18 cellular contexts compared by ENCODE assay signal in genomic region chr1:57279909-57280666, GRCh38.
A peak's percentile ranks its signal among the peaks of the same experiment; 100 is the strongest.
DNase-seq lines count a peak whose midpoint lies in the region; ATAC-seq and TF ChIP-seq lines count a peak whose summit lies in the region.
"Had no signal": no experiment of that assay in that cellular context is flagged by ENCODE, and none has a peak within 500 bp of the region (broad histone marks: within the 10 kb centered on the region; RNA-seq: fewer than 3 reads in every experiment).

No MANE protein-coding gene starts in this region.

- no peak overlapping the region for H3K27ac Mint-ChIP-seq in GM23338
- H3K27ac Mint-ChIP-seq: activated naive CD4-positive, alpha-beta T cell treated with anti-CD3 and anti-CD28 coated beads, Interleukin-2, amount 10 ng/mL, durations not matched to agents 7 days and 5 days; immature natural killer cell; T-helper 17 cell had no signal

- intact Hi-C loops in esophagus squamous epithelium (cut with DNase I), result no loop called here

- H3K4me3 Mint-ChIP-seq in GM23338, result no peak overlapping the region
- H3K4me3 Mint-ChIP-seq in activated T-cell treated with anti-CD3 and anti-CD28 coated beads, Interleukin-2, amount 50 U/mL, for 4 hours, result no peak overlapping the region
- H3K4me3 Mint-ChIP-seq: activated naive CD4-positive, alpha-beta T cell treated with anti-CD3 and anti-CD28 coated beads, Interleukin-2, amount 10 ng/mL, durations not matched to agents 7 days and 5 days; immature natural killer cell; T-helper 17 cell had no signal

- H3K4me1 ChIP-seq in GM23338 (ENCODE audit: insufficient read depth), result no peaks in the 10 kb centered on the region
- peaks cover 0 to 41% (median 10%) of the 10 kb centered on the region in 3 donors for H3K4me1 ChIP-seq in esophagus squamous epithelium
- H3K4me1 ChIP-seq: transverse colon had no signal

- TF ChIP-seq CTCF in GM23338 (conservative IDR thresholded peaks at IDR 0.05; ENCODE audit: low read depth in 2 of 2), result no peak
- no peak for TF ChIP-seq CTCF in esophagus squamous epithelium (IDR thresholded peaks at IDR 0.05)
- no peak for TF ChIP-seq CTCF in omental fat pad (IDR thresholded peaks at IDR 0.05)

- ATAC-seq in GM23338 (no peak), omental fat pad (ENCODE audit: low FRiP score) (peak; percentile 71)
- ATAC-seq in activated T-cell treated with anti-CD3 and anti-CD28 coated beads, Interleukin-2, amount 50 U/mL, for 4 hours, result no peak
- ATAC-seq: T-helper 17 cell had no signal

- H3K9me3 ChIP-seq in esophagus squamous epithelium, result no peaks in the 10 kb centered on the region
- H3K9me3 ChIP-seq: transverse colon had no signal

- no peaks in the 10 kb centered on the region for H3F3A ChIP-seq in GM23338 (replicated peaks; ENCODE audit: low read depth)

- no peaks in the 10 kb centered on the region for H3K9me2 ChIP-seq in GM23338 (ENCODE audit: insufficient read depth)

- peaks cover 2% of the 10 kb centered on the region for H3K27me3 Mint-ChIP-seq in GM23338 (ENCODE audit: insufficient read depth, low read depth, poor library complexity)
- no peaks in the 10 kb centered on the region for H3K27me3 Mint-ChIP-seq in activated T-cell treated with anti-CD3 and anti-CD28 coated beads, Interleukin-2, amount 50 U/mL, for 4 hours (ENCODE audit: low read depth)
- H3K27me3 Mint-ChIP-seq: activated naive CD4-positive, alpha-beta T cell treated with anti-CD3 and anti-CD28 coated beads, Interleukin-2, amount 10 ng/mL, durations not matched to agents 7 days and 5 days; T-helper 17 cell had no signal

- no peaks in the 10 kb centered on the region for H3K79me2 ChIP-seq in GM23338 (replicated peaks; ENCODE audit: insufficient read depth)

- H3K36me3 Mint-ChIP-seq in GM23338 (ENCODE audit: low read depth), result no peaks in the 10 kb centered on the region
- H3K36me3 Mint-ChIP-seq in activated T-cell treated with anti-CD3 and anti-CD28 coated beads, Interleukin-2, amount 50 U/mL, for 4 hours (ENCODE audit: insufficient read depth), result no peaks in the 10 kb centered on the region
- H3K36me3 Mint-ChIP-seq: activated naive CD4-positive, alpha-beta T cell treated with anti-CD3 and anti-CD28 coated beads, Interleukin-2, amount 10 ng/mL, durations not matched to agents 7 days and 5 days; immature natural killer cell had no signal

- no peak overlapping the region for H3K4me2 ChIP-seq in GM23338

- H3K36me3 ChIP-seq in GM23338 (ENCODE audit: insufficient read depth) (no peaks in the 10 kb centered on the region), esophagus squamous epithelium (no peaks in the 10 kb centered on the region)
- H3K36me3 ChIP-seq: transverse colon had no signal

- H3K4me3 ChIP-seq in GM23338, result no peak overlapping the region
- H3K4me3 ChIP-seq in esophagus squamous epithelium, result no peak overlapping the region
- H3K4me3 ChIP-seq: transverse colon had no signal

- WGBS in esophagus squamous epithelium, 2 donors, result 20 to 40% methylated on average over 3 of the region's 3 CpGs

- no peak overlapping the region for H2AFZ ChIP-seq in GM23338

- no peaks in the 10 kb centered on the region for H3K9me3 Mint-ChIP-seq in GM23338
- no peaks in the 10 kb centered on the region for H3K9me3 Mint-ChIP-seq in activated T-cell treated with anti-CD3 and anti-CD28 coated beads, Interleukin-2, amount 50 U/mL, for 4 hours
- H3K9me3 Mint-ChIP-seq: activated naive CD4-positive, alpha-beta T cell treated with anti-CD3 and anti-CD28 coated beads, Interleukin-2, amount 10 ng/mL, durations not matched to agents 7 days and 5 days had no signal

- no peaks in the 10 kb centered on the region for H3K27me3 ChIP-seq in GM23338 (ENCODE audit: insufficient read depth)
- no peaks in the 10 kb centered on the region for H3K27me3 ChIP-seq in esophagus squamous epithelium
- H3K27me3 ChIP-seq: transverse colon had no signal

- H3K4me1 Mint-ChIP-seq in GM23338, result peaks cover 2% of the 10 kb centered on the region; the same call in 1 of the 3 replicates
- no peaks in the 10 kb centered on the region for H3K4me1 Mint-ChIP-seq in activated T-cell treated with anti-CD3 and anti-CD28 coated beads, Interleukin-2, amount 50 U/mL, for 4 hours (ENCODE audit: low read depth)
- H3K4me1 Mint-ChIP-seq: activated naive CD4-positive, alpha-beta T cell treated with anti-CD3 and anti-CD28 coated beads, Interleukin-2, amount 10 ng/mL, durations not matched to agents 7 days and 5 days; immature natural killer cell had no signal

- no peaks in the 10 kb centered on the region for H4K20me1 ChIP-seq in GM23338 (replicated peaks; ENCODE audit: insufficient read depth)

- H3K27ac ChIP-seq in GM23338 (ENCODE audit: low read depth), result no peak overlapping the region
- H3K27ac ChIP-seq in esophagus squamous epithelium, result peak overlapping the region; percentile 40 to 70 (median 53)
- H3K27ac ChIP-seq: transverse colon had no signal

- DNase-seq in GM23338 (ENCODE audit: low spot score) (peak; percentile 20), NCI-H510A treated with DMSO at 0.1 percent for 48 hours (lab: John Stamatoyannopoulos, UW) (peak; percentile 74), esophagus squamous epithelium (lab: John Stamatoyannopoulos, UW) (no peak), omental fat pad (ENCODE audit: low spot score) (no peak), amygdala (lab: John Stamatoyannopoulos, UW) (no peak), mesenteric fat pad (ENCODE audit: low spot score) (no peak)
- DNase-seq in effector CD8-positive, alpha-beta T cell (lab: John Stamatoyannopoulos, UW), result no peak
- DNase-seq in activated T-cell treated with anti-CD3 and anti-CD28 coated beads, Interleukin-2, amount 50 U/mL, for 4 hours, result no peak
- DNase-seq: activated CD4-positive, CD25-positive, alpha-beta regulatory T cell treated with anti-CD3 and anti-CD28 coated beads, Interleukin-2, amount 50 U/mL, for 72 hours; activated CD8-positive, alpha-beta memory T cell treated with anti-CD3 and anti-CD28 coated beads, Interleukin-2, amount 50 U/mL, for 4 hours; activated naive CD4-positive, alpha-beta T cell treated with anti-CD3 and anti-CD28 coated beads, Interleukin-2, amount 10 ng/mL, durations not matched to agents 7 days and 5 days; caudate nucleus; immature natural killer cell; Karpas-422; NCI-H146; stimulated activated CD4-positive, alpha-beta T cell treated with anti-CD3 and anti-CD28 coated beads, Interleukin-1b, Interleukin-23, amount 100 ng/mL, for 48 hours; T-helper 17 cell; transverse colon had no signal

- TF ChIP-seq POLR2A in esophagus squamous epithelium (IDR thresholded peaks at IDR 0.05), result no peak

TF ChIP-seq in GM23338, 12 proteins besides CTCF, POLR2A, EP300 and RAD21 (continues in another document):
- TF ChIP-seq ZNF114 (CRISPR knock-in tag; IDR thresholded peaks at IDR 0.05) (no peak), CREB1 (CRISPR knock-in tag; IDR thresholded peaks at IDR 0.05; ENCODE audit: low read depth) (no peak), EZH2 (IDR thresholded peaks at IDR 0.05; ENCODE audit: low read depth, unreplicated experiment) (no peak), ETS1 (IDR thresholded peaks at IDR 0.05) (no peak), POLR2AphosphoS5 (IDR thresholded peaks at IDR 0.05; ENCODE audit: low read depth) (no peak)

Comparison
In these comparisons a context has a peak if more than half of its experiments do, and no peak if none do; other contexts are left out.
1. DNase-seq: peak in GM23338 (single experiment) and NCI-H510A treated with DMSO at 0.1 percent for 48 hours (single experiment); none in esophagus squamous epithelium (single experiment), omental fat pad (single experiment), amygdala (0 of 56), effector CD8-positive, alpha-beta T cell (single experiment), activated T-cell treated with anti-CD3 and anti-CD28 coated beads, Interleukin-2, amount 50 U/mL, for 4 hours (single experiment) and mesenteric fat pad (single experiment).